In genomic region chr7:138352570-138353461, GRCh38 we compare ENCODE assay signal across 2 cellular contexts.
TF ChIP-seq lines count a peak whose summit lies in the region.

No MANE protein-coding gene starts in this region.

TF ChIP-seq in K562, 482 proteins besides CTCF, POLR2A, EP300 and RAD21 (continued from another document and continues in another):
- TF ChIP-seq ZNF407 (IDR thresholded peaks at IDR 0.05; ENCODE audit: low read depth) (no peak), PHB (CRISPR knock-in tag; IDR thresholded peaks at IDR 0.05) (no peak), CEBPB (tag; IDR thresholded peaks at IDR 0.05) (peak; percentile 98), E2F8 (IDR thresholded peaks at IDR 0.05; ENCODE audit: low read depth, partially characterized antibody) (peak; percentile 70), PTBP1 (IDR thresholded peaks at IDR 0.05; ENCODE audit: low read depth, low read length) (no peak), KAT2B (IDR thresholded peaks at IDR 0.05; ENCODE audit: low read depth, low read length) (no peak), GABPB1 (CRISPR knock-in tag; IDR thresholded peaks at IDR 0.05) (peak; percentile 83), ZFPM2 (CRISPR knock-in tag; IDR thresholded peaks at IDR 0.05) (no peak), ZNF764 (CRISPR knock-in tag; IDR thresholded peaks at IDR 0.05; ENCODE audit: low read depth) (no peak; the same call in 1 of the 2 replicates), PRMT5 (CRISPR knock-in tag; IDR thresholded peaks at IDR 0.05) (no peak), NR4A1 (CRISPR knock-in tag; IDR thresholded peaks at IDR 0.05) (no peak), NR4A1 (tag; IDR thresholded peaks at IDR 0.05) (peak; percentile 79), TEAD2 (tag; IDR thresholded peaks at IDR 0.05) (peak; percentile 72; the same call in 1 of the 2 replicates), CHAMP1 (IDR thresholded peaks at IDR 0.05) (peak; percentile 99)

TF ChIP-seq in HepG2, 621 proteins besides CTCF, POLR2A, EP300 and RAD21 (continued from another document and continues in another):
- TF ChIP-seq ZNF232 (CRISPR knock-in tag; IDR thresholded peaks at IDR 0.05; ENCODE audit: borderline replicate concordance) (peak; percentile 75; the same call in 1 of the 2 replicates), REXO4 (CRISPR knock-in tag; IDR thresholded peaks at IDR 0.05; ENCODE audit: borderline replicate concordance) (no peak), ZSCAN31 (CRISPR knock-in tag; IDR thresholded peaks at IDR 0.05; ENCODE audit: low read depth) (no peak), U2AF2 (IDR thresholded peaks at IDR 0.05; ENCODE audit: low read depth, low read length) (no peak), ZNF552 (CRISPR knock-in tag; IDR thresholded peaks at IDR 0.05; ENCODE audit: borderline replicate concordance) (no peak), ZNF224 (CRISPR knock-in tag; IDR thresholded peaks at IDR 0.05) (no peak), ATRX (CRISPR knock-in tag; IDR thresholded peaks at IDR 0.05; ENCODE audit: borderline replicate concordance) (no peak), SNAPC5 (CRISPR knock-in tag; IDR thresholded peaks at IDR 0.05; ENCODE audit: borderline replicate concordance) (no peak), NONO (IDR thresholded peaks at IDR 0.05) (no peak), NONO (CRISPR knock-in tag; conservative IDR thresholded peaks at IDR 0.05) (peak; percentile 73), ZNF280B (CRISPR knock-in tag; IDR thresholded peaks at IDR 0.05; ENCODE audit: borderline replicate concordance) (no peak), SMARCE1 (IDR thresholded peaks at IDR 0.05; ENCODE audit: borderline replicate concordance) (0 out of 2 replicates have a peak, but pooled peaks have one; percentile 15), ZNF605 (CRISPR knock-in tag; IDR thresholded peaks at IDR 0.05) (0 out of 2 replicates have a peak, but pooled peaks have one; percentile 20), ZNF7 (CRISPR knock-in tag; IDR thresholded peaks at IDR 0.05) (no peak), HOXA5 (CRISPR knock-in tag; IDR thresholded peaks at IDR 0.05) (peak; percentile 75; the same call in 1 of the 2 replicates), EHMT2 (IDR thresholded peaks at IDR 0.05; ENCODE audit: borderline replicate concordance, low read depth, low read length) (peak; percentile 59; the same call in 1 of the 2 replicates), ZNF205 (CRISPR knock-in tag; IDR thresholded peaks at IDR 0.05) (peak; percentile 85; the same call in 1 of the 2 replicates), ZNF414 (CRISPR knock-in tag; IDR thresholded peaks at IDR 0.05) (peak; percentile 46; the same call in 1 of the 2 replicates), SSRP1 (CRISPR knock-in tag; IDR thresholded peaks at IDR 0.05) (peak; percentile 33; the same call in 1 of the 2 replicates), ZNF331 (CRISPR knock-in tag; IDR thresholded peaks at IDR 0.05) (peak; percentile 94), ARNT (IDR thresholded peaks at IDR 0.05) (no peak), ZGPAT (CRISPR knock-in tag; IDR thresholded peaks at IDR 0.05) (peak; percentile 98), E2F2 (CRISPR knock-in tag; IDR thresholded peaks at IDR 0.05; ENCODE audit: borderline replicate concordance) (0 out of 2 replicates have a peak, but pooled peaks have one; percentile 55), SCMH1 (CRISPR knock-in tag; IDR thresholded peaks at IDR 0.05; ENCODE audit: borderline replicate concordance) (no peak), TP53 (CRISPR knock-in tag; conservative IDR thresholded peaks at IDR 0.05) (peak; percentile 72; the same call in 1 of the 2 replicates), PAX8 (CRISPR knock-in tag; IDR thresholded peaks at IDR 0.05; ENCODE audit: borderline replicate concordance) (no peak), ZNF782 (CRISPR knock-in tag; IDR thresholded peaks at IDR 0.05; ENCODE audit: borderline replicate concordance) (no peak), HNRNPL (IDR thresholded peaks at IDR 0.05; ENCODE audit: low read depth, low read length) (no peak), NR3C1 (CRISPR knock-in tag; IDR thresholded peaks at IDR 0.05) (no peak), ATF6 (CRISPR knock-in tag; conservative IDR thresholded peaks at IDR 0.05) (no peak), BRD4 (CRISPR knock-in tag; IDR thresholded peaks at IDR 0.05) (peak; percentile 91), GATA4 (IDR thresholded peaks at IDR 0.05; ENCODE audit: borderline replicate concordance, low read depth) (peak; percentile 98), AHDC1 (CRISPR knock-in tag; IDR thresholded peaks at IDR 0.05; ENCODE audit: borderline replicate concordance) (peak; percentile 92; the same call in 1 of the 2 replicates), TFDP2 (CRISPR knock-in tag; IDR thresholded peaks at IDR 0.05) (peak; percentile 64), HDAC1 (CRISPR knock-in tag; IDR thresholded peaks at IDR 0.05) (peak; percentile 85), FOXO1 (CRISPR knock-in tag; IDR thresholded peaks at IDR 0.05) (peak; percentile 93), CC2D1A (CRISPR knock-in tag; IDR thresholded peaks at IDR 0.05) (no peak), ZNF280D (CRISPR knock-in tag; IDR thresholded peaks at IDR 0.05) (peak; percentile 96), ZNF788 (CRISPR knock-in tag; IDR thresholded peaks at IDR 0.05; ENCODE audit: borderline replicate concordance) (peak; percentile 82; the same call in 1 of the 2 replicates), HES4 (CRISPR knock-in tag; IDR thresholded peaks at IDR 0.05; ENCODE audit: borderline replicate concordance) (no peak), CBX2 (IDR thresholded peaks at IDR 0.05; ENCODE audit: low read depth, low read length) (no peak), CBX2 (CRISPR knock-in tag; IDR thresholded peaks at IDR 0.05; ENCODE audit: low read depth) (no peak), ZNF703 (CRISPR knock-in tag; IDR thresholded peaks at IDR 0.05; ENCODE audit: borderline replicate concordance) (0 out of 2 replicates have a peak, but pooled peaks have one; percentile 24)
